In the genomic region with DNA sequence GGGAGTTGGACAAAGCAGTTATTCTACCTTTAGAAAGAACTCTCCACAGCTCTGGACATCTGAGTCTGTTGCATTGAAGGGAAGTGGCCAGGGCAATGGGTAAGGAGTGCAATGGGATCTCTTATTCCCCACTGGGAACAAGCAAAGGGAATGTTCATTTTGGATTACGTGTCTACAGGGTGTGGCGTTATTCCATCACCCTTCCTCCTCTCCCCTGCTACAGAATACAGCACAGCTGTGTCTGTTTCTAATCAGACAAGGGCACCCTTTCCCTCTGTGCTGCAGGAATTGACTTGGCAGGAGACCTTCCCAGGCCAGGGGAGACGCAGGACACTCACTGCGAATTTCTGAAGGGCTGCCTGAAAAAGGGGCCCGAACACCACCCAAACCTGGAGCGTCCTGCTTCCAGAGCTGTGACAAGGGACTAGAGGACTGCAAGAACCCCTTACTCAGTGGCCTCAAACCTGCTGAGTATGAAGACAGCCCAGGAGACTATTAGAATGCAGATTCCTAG, we compare ENCODE assay signal across 17 cellular contexts.
"Had no signal": no experiment of that assay in that cellular context is flagged by ENCODE, and none has a peak within 500 bp of the region (broad histone marks: within the 10 kb centered on the region; RNA-seq: fewer than 3 reads in every experiment).

No MANE protein-coding gene starts in this region.

- H3K4me3 Mint-ChIP-seq: activated B cell treated with CpG ODN at 0.5 μM for 24 hours; activated CD4-positive, alpha-beta memory T cell treated with anti-CD3 and anti-CD28 coated beads, Interleukin-2, amount 10 ng/mL, durations not matched to agents 7 days and 5 days; activated CD8-positive, alpha-beta memory T cell treated with anti-CD3 and anti-CD28 coated beads, Interleukin-2, amount 10 ng/mL, durations not matched to agents 7 days and 5 days; activated naive CD8-positive, alpha-beta T cell; natural killer cell treated with Interleukin-12 subunit alpha and Interleukin-12 subunit beta and Interleukin-15 and Interleukin-18, amount 100 ng/mL, for 72 hours; stimulated activated naive CD8-positive, alpha-beta T cell treated with anti-CD3 and anti-CD28 coated beads, Interleukin-15, amount 100 ng/mL, for 72 hours had no signal

- H3K27me3 ChIP-seq: cardiac muscle cell had no signal

- H3K4me3 ChIP-seq: cardiac muscle cell, lower lobe of right lung had no signal

- H3K27ac Mint-ChIP-seq: activated B cell treated with CpG ODN at 0.5 μM for 24 hours; activated CD4-positive, alpha-beta memory T cell treated with anti-CD3 and anti-CD28 coated beads, Interleukin-2, amount 10 ng/mL, durations not matched to agents 7 days and 5 days; activated CD8-positive, alpha-beta memory T cell treated with anti-CD3 and anti-CD28 coated beads, Interleukin-2, amount 10 ng/mL, durations not matched to agents 7 days and 5 days; activated naive CD8-positive, alpha-beta T cell; natural killer cell treated with Interleukin-12 subunit alpha and Interleukin-12 subunit beta and Interleukin-15 and Interleukin-18, amount 100 ng/mL, for 72 hours had no signal

- H3K27ac ChIP-seq: cardiac muscle cell, epithelial cell of prostate, lower lobe of right lung had no signal

- H3K36me3 ChIP-seq: cardiac muscle cell, lower lobe of right lung had no signal

- H3K9me3 ChIP-seq: lower lobe of right lung had no signal

- DNase-seq: activated B cell treated with CpG ODN at 0.5 μM for 24 hours; activated CD4-positive, alpha-beta memory T cell treated with anti-CD3 and anti-CD28 coated beads, Interleukin-2, amount 10 ng/mL, durations not matched to agents 7 days and 5 days; activated CD4-positive, alpha-beta T cell treated with anti-CD3 and anti-CD28 coated beads for 4 hours; activated CD8-positive, alpha-beta memory T cell treated with anti-CD3 and anti-CD28 coated beads, Interleukin-2, amount 10 ng/mL, durations not matched to agents 7 days and 5 days; amniotic stem cell; left cardiac atrium; lower lobe of right lung; small intestine; stimulated activated CD4-positive, alpha-beta T cell treated with anti-CD3 and anti-CD28 coated beads, Interleukin-15, amount 100 ng/mL, for 24 hours; stimulated activated CD4-positive, alpha-beta T cell treated with anti-CD3 and anti-CD28 coated beads, Interleukin-2, amount 100 ng/mL, for 48 hours; stimulated activated naive CD8-positive, alpha-beta T cell treated with anti-CD3 and anti-CD28 coated beads, Interleukin-15, amount 100 ng/mL, for 72 hours; T-helper 1 cell; T-helper 9 cell had no signal

- H3K4me1 Mint-ChIP-seq: activated B cell treated with CpG ODN at 0.5 μM for 24 hours; activated CD4-positive, alpha-beta memory T cell treated with anti-CD3 and anti-CD28 coated beads, Interleukin-2, amount 10 ng/mL, durations not matched to agents 7 days and 5 days; activated CD8-positive, alpha-beta memory T cell treated with anti-CD3 and anti-CD28 coated beads, Interleukin-2, amount 10 ng/mL, durations not matched to agents 7 days and 5 days had no signal

- H3K4me1 ChIP-seq: lower lobe of right lung had no signal

- H3K9me3 Mint-ChIP-seq: activated B cell treated with CpG ODN at 0.5 μM for 24 hours; activated CD4-positive, alpha-beta memory T cell treated with anti-CD3 and anti-CD28 coated beads, Interleukin-2, amount 10 ng/mL, durations not matched to agents 7 days and 5 days; natural killer cell treated with Interleukin-12 subunit alpha and Interleukin-12 subunit beta and Interleukin-15 and Interleukin-18, amount 100 ng/mL, for 72 hours; stimulated activated naive CD8-positive, alpha-beta T cell treated with anti-CD3 and anti-CD28 coated beads, Interleukin-15, amount 100 ng/mL, for 72 hours had no signal

- H3K36me3 Mint-ChIP-seq: activated CD8-positive, alpha-beta memory T cell treated with anti-CD3 and anti-CD28 coated beads, Interleukin-2, amount 10 ng/mL, durations not matched to agents 7 days and 5 days; natural killer cell treated with Interleukin-12 subunit alpha and Interleukin-12 subunit beta and Interleukin-15 and Interleukin-18, amount 100 ng/mL, for 72 hours had no signal

- H3K27me3 Mint-ChIP-seq: activated naive CD8-positive, alpha-beta T cell had no signal

- ATAC-seq: activated CD8-positive, alpha-beta memory T cell treated with anti-CD3 and anti-CD28 coated beads, Interleukin-2, amount 10 ng/mL, durations not matched to agents 7 days and 5 days; left cardiac atrium; lower lobe of right lung; stimulated activated naive CD8-positive, alpha-beta T cell treated with anti-CD3 and anti-CD28 coated beads, Interleukin-15, amount 100 ng/mL, for 72 hours had no signal
